Comparison of ENCODE assay signal across 32 cellular contexts in the genomic region with DNA sequence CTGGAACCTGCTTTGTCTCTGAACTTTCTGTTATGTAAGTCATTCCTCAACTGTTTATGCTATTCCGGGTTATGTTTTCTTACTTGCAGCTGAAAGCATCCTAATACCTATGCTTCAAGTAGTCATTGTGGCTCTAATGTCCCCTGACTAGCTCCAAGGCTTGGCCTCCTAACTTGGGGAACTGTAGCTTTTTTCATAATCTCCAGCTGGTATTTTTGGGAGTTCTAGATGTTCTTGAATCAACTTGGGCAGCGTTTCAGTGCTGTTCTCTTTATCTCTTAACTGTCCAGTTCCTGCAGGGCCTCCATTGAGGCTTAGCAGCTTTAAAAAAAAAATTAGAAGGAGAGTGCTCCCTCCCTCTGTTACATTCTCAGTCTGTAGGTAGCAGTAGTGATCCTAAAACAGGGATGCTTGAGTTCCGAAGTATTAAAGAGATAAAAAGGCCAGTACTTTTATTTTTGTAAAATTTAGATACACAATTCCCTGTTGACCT.
"Had no signal": no experiment of that assay in that cellular context is flagged by ENCODE, and none has a peak within 500 bp of the region (broad histone marks: within the 10 kb centered on the region; RNA-seq: fewer than 3 reads in every experiment).

No MANE protein-coding gene starts in this region.

- H3K4me1 ChIP-seq: adrenal gland, ascending aorta had no signal

- H3K36me3 ChIP-seq: adrenal gland, ascending aorta, cardiac muscle cell had no signal

- H3K27me3 ChIP-seq: adrenal gland, ascending aorta, cardiac muscle cell had no signal

- H3K4me3 ChIP-seq: adrenal gland, ascending aorta, cardiac muscle cell had no signal

- H3K9me3 ChIP-seq: adrenal gland, ascending aorta had no signal

- ATAC-seq: activated CD8-positive, alpha-beta T cell treated with anti-CD3 and anti-CD28 coated beads for 36 hours; activated naive CD4-positive, alpha-beta T cell treated with anti-CD3 and anti-CD28 coated beads, Interleukin-2, amount 50 U/mL, for 72 hours; activated T-cell treated with anti-CD3 and anti-CD28 coated beads, Interleukin-2, amount 50 U/mL, for 4 hours; activated T-cell treated with anti-CD3 and anti-CD28 coated beads, Interleukin-2, amount 50 U/mL, for 72 hours; activated T-helper 17 cell treated with anti-CD3 and anti-CD28 coated beads, Interleukin-2, amount 50 U/mL, for 72 hours had no signal

- DNase-seq: activated B cell treated with CpG ODN at 0.5 μM for 24 hours; activated CD4-positive, alpha-beta memory T cell treated with anti-CD3 and anti-CD28 coated beads for 36 hours; activated CD4-positive, alpha-beta T cell treated with anti-CD3 and anti-CD28 coated beads for 4 hours; activated CD4-positive, alpha-beta T cell treated with anti-CD3 and anti-CD28 coated beads, Interleukin-2, amount 10 ng/mL, durations not matched to agents 24 days and 14 days; activated CD4-positive, alpha-beta T cell treated with anti-CD3 and anti-CD28 coated beads, Interleukin-2, amount 50 U/mL, for 1 hour; activated CD4-positive, alpha-beta T cell treated with anti-CD3 and anti-CD28 coated beads, Interleukin-2, amount 50 U/mL, for 4 hours; activated CD4-positive, CD25-positive, alpha-beta regulatory T cell treated with anti-CD3 and anti-CD28 coated beads, Interleukin-2, amount 50 U/mL, for 72 hours; activated CD8-positive, alpha-beta memory T cell treated with anti-CD3 and anti-CD28 coated beads, Interleukin-2, amount 50 U/mL, for 4 hours; activated CD8-positive, alpha-beta T cell treated with anti-CD3 and anti-CD28 coated beads for 36 hours; activated effector memory CD4-positive, alpha-beta T cell treated with anti-CD3 and anti-CD28 coated beads, Interleukin-2, amount 50 U/mL, for 16 hours; activated gamma-delta T cell treated with Interleukin-2 at 50 U/mL for 16 hours; activated naive CD4-positive, alpha-beta T cell; activated naive CD4-positive, alpha-beta T cell treated with anti-CD3 and anti-CD28 coated beads for 36 hours; activated naive CD4-positive, alpha-beta T cell treated with anti-CD3 and anti-CD28 coated beads, Interleukin-2, amount 50 U/mL, for 16 hours; activated naive CD8-positive, alpha-beta T cell treated with anti-CD3 and anti-CD28 coated beads for 36 hours; activated T-cell treated with anti-CD3 and anti-CD28 coated beads for 4 hours; activated T-cell treated with anti-CD3 and anti-CD28 coated beads, Interleukin-2, amount 50 U/mL, for 1 hour; activated T-cell treated with anti-CD3 and anti-CD28 coated beads, Interleukin-2, amount 50 U/mL, for 4 hours; activated T-cell treated with anti-CD3 and anti-CD28 coated beads, Interleukin-2, amount 50 U/mL, for 72 hours; adrenal gland; amygdala; anterior cingulate cortex; caudate nucleus; cerebellar nuclear complex; T-helper 1 cell; T-helper 2 cell; T-helper 9 cell had no signal

- H3K27ac ChIP-seq: adrenal gland, ascending aorta, cardiac muscle cell, VCaP had no signal
